In the genomic region with DNA sequence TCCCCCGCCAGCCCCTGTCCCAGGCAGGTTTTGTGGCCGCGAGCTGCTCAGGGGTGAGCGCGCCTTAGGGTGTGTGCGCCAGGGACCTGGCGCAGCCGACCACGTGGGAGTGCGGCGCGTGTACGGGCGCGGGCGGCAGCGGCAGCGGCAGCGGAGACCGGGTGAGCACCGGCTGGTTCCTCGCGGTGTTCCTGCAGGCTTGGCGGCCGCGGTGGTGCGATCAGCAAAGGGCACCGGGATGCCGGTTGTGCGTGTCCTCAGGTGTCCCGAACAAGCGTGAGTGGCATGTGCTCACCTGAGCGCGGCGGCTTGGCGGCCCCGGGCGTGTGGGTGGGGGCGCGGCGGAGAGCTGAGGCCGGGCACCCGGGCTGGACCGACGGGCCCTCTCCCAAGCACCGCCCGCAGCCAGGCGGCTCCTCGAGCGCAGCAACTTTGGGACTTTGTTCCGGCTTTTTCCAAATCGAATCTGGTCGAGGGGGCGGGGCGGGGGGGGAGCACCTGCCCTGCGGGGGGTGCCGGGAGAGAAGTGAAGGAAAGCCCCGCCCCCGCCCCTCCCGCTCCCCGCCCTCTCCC, we compare ENCODE assay signal across 6 cellular contexts. TPM values are rescaled to one million over a fixed set of nuclear protein-coding genes. Genes with fewer than 3 reads are reported as not detected.
DNase-seq lines count a peak whose midpoint lies in the region; ATAC-seq, FAIRE-seq and TF ChIP-seq lines count a peak whose summit lies in the region.

No MANE protein-coding gene starts in this region.

- peak overlapping the region; percentile 38 for H2AFZ ChIP-seq in trophoblast cell (ENCODE audit: insufficient read depth, low read length, poor library complexity)

- no peak overlapping the region for H3K23ac ChIP-seq in trophoblast cell (ENCODE audit: low read length)

- H3K4me2 ChIP-seq in A549 (peak overlapping the region; percentile 98), trophoblast cell (ENCODE audit: low read length) (peak overlapping the region; percentile 62)

- no peak overlapping the region for H4K91ac ChIP-seq in trophoblast cell (ENCODE audit: low read depth, low read length)

- H4K8ac ChIP-seq in trophoblast cell (ENCODE audit: low read depth, low read length) = no peak overlapping the region

- FAIRE-seq in A549 (lab: Jason Lieb, UNC) = no peak

- H3K27ac ChIP-seq in A549 (peak overlapping the region; percentile 63 to 76; a peak in 5 of 6 replicates), trophoblast cell (ENCODE audit: low read depth, low read length) (peak overlapping the region; percentile 3)

- no peak overlapping the region for H4K12ac ChIP-seq in trophoblast cell (ENCODE audit: low read depth, low read length)

- intact Hi-C loops in sciatic nerve (cut with DNase I) = no loop called here

- no peak overlapping the region for H3K18ac ChIP-seq in trophoblast cell (ENCODE audit: low read length)

- no peaks in the 10 kb centered on the region for H3K9me3 ChIP-seq in A549
- peaks cover 4% of the 10 kb centered on the region for H3K9me3 ChIP-seq in trophoblast cell (ENCODE audit: insufficient read depth, low read depth, low read length)

- no peak for TF ChIP-seq RAD21 in A549 (conservative IDR thresholded peaks at IDR 0.05 in 1 of 2, IDR thresholded peaks at IDR 0.05 in 1 of 2)

- DNase-seq in A549 (ENCODE audit: low read depth in 1 of 2, low spot score in 1 of 2) (peak in 1 of 2 experiments; percentile 44), NCI-H69 (lab: John Stamatoyannopoulos, UW) (peak; percentile 67), dermis blood vessel endothelial cell (peak; percentile 15), trophoblast cell (peak; percentile 13 to 39), sciatic nerve (ENCODE audit: low spot score) (no peak), NCI-H2107 (lab: John Stamatoyannopoulos, UW) (no peak)

- no peak for TF ChIP-seq CTCF in A549 (IDR thresholded peaks at IDR 0.05)

- peak overlapping the region; percentile 13 for H3K14ac ChIP-seq in trophoblast cell (ENCODE audit: low read length)

- H3K4me1 ChIP-seq in A549 (peaks cover 9% of the 10 kb centered on the region; the same call in 2 of the 3 replicates), trophoblast cell (ENCODE audit: control insufficient read depth in 1 of 2, insufficient read depth in 2 of 2, low read length in 2 of 2) (peaks cover 9 to 16% of the 10 kb centered on the region in 2 experiments)

- no peak overlapping the region for H2BK5ac ChIP-seq in trophoblast cell (ENCODE audit: low read depth, low read length, poor library complexity)

- no peak for TF ChIP-seq EP300 in A549 (IDR thresholded peaks at IDR 0.05)

- 1% methylated on average over 27 of the region's 61 CpGs for WGBS in A549 (ENCODE audit: missing lambda C conversion rate)
- WGBS in trophoblast cell (ENCODE audit: extremely low coverage, insufficient coverage, insufficient read length) = no CpG with 5 or more reads among the region's 61 CpGs

- H3K4ac ChIP-seq in trophoblast cell (ENCODE audit: low read depth, low read length) = no peak overlapping the region

- no peaks in the 10 kb centered on the region for H3K79me1 ChIP-seq in trophoblast cell (ENCODE audit: low read length)

- H2BK12ac ChIP-seq in trophoblast cell (ENCODE audit: low read length) = no peak overlapping the region

- peaks cover 1 to 4% of the 10 kb centered on the region in 2 experiments for H3K36me3 ChIP-seq in trophoblast cell (ENCODE audit: control insufficient read depth in 1 of 2, insufficient read depth in 2 of 2, low read length in 2 of 2)

- H2BK120ac ChIP-seq in trophoblast cell (ENCODE audit: insufficient read depth, low read length, poor library complexity) = no peak overlapping the region

- no peaks in the 10 kb centered on the region for H3K79me2 ChIP-seq in trophoblast cell (ENCODE audit: control insufficient read depth, insufficient read depth, low read length, poor library complexity)

- no peak overlapping the region for H2AK5ac ChIP-seq in trophoblast cell (ENCODE audit: low read length)

- TF ChIP-seq POLR2A in A549 (IDR thresholded peaks at IDR 0.05; ENCODE audit: low read length) = no peak

- POLR2A ChIA-PET in A549 (lab: Yijun Ruan, JAX) = interaction anchor here (0.6 to 0.8 kb wide), 3 partner anchors 11 to 35 kb away, joined by 3 to 5 read pairs (median 3); no protein-coding TSS in a partner anchor

- peaks cover 28% of the 10 kb centered on the region for H3K27me3 ChIP-seq in trophoblast cell (ENCODE audit: insufficient read depth, low read length)

- CTCF ChIA-PET in A549 (lab: Yijun Ruan, JAX) = interaction anchor here (0.6 to 3.2 kb wide), 5 partner anchors 10 to 31 kb away, joined by 3 to 12 read pairs (median 4); a partner anchor contains a TSS

- ATAC-seq in A549 (peak; percentile 36 to 50; a peak in 5 of 6 replicates), sciatic nerve (no peak)

- no peak overlapping the region for H3K9ac ChIP-seq in trophoblast cell (ENCODE audit: low read length)

- H3K4me3 ChIP-seq in A549 = peak overlapping the region; percentile 59
- H3K4me3 ChIP-seq in trophoblast cell (ENCODE audit: low read depth, low read length) = peak overlapping the region; percentile 62

TF ChIP-seq in A549, 52 proteins besides CTCF, POLR2A, EP300 and RAD21 (continues in another document):
- TF ChIP-seq EHF (CRISPR knock-in tag; IDR thresholded peaks at IDR 0.05) = no peak
- TF ChIP-seq, protein P1, sequence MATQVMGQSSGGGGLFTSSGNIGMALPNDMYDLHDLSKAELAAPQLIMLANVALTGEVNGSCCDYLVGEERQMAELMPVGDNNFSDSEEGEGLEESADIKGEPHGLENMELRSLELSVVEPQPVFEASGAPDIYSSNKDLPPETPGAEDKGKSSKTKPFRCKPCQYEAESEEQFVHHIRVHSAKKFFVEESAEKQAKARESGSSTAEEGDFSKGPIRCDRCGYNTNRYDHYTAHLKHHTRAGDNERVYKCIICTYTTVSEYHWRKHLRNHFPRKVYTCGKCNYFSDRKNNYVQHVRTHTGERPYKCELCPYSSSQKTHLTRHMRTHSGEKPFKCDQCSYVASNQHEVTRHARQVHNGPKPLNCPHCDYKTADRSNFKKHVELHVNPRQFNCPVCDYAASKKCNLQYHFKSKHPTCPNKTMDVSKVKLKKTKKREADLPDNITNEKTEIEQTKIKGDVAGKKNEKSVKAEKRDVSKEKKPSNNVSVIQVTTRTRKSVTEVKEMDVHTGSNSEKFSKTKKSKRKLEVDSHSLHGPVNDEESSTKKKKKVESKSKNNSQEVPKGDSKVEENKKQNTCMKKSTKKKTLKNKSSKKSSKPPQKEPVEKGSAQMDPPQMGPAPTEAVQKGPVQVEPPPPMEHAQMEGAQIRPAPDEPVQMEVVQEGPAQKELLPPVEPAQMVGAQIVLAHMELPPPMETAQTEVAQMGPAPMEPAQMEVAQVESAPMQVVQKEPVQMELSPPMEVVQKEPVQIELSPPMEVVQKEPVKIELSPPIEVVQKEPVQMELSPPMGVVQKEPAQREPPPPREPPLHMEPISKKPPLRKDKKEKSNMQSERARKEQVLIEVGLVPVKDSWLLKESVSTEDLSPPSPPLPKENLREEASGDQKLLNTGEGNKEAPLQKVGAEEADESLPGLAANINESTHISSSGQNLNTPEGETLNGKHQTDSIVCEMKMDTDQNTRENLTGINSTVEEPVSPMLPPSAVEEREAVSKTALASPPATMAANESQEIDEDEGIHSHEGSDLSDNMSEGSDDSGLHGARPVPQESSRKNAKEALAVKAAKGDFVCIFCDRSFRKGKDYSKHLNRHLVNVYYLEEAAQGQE (IDR thresholded peaks at IDR 0.05) = no peak
- TF ChIP-seq MYC (IDR thresholded peaks at IDR 0.05; ENCODE audit: borderline replicate concordance, low read length) = no peak

RNA-seq across cellular contexts. Expression of a gene that starts 0.3 kb away (rescaled TPM):
- polyA plus RNA-seq in A549 (2011; rRNA removed) (0.53 and 0.75 TPM in 2 replicates), A549 (2017; fragmentation: RNase III; extraction: RNeasy Plus Mini Kit Qiagen cat#74134 plus additional on column Dnase treatment) (0.93 to 1.6 TPM (median 1.2 TPM) in 3 replicates)
- 1.3 and 1.5 TPM in 2 replicates for polyA plus RNA-seq in A549 (2012; cell fraction: cytosol; rRNA removed)
- 3.0 and 3.7 TPM in 2 replicates for polyA plus RNA-seq in A549 (2012; cell fraction: nucleus; rRNA removed)
- polyA minus RNA-seq in A549 (2011; rRNA and poly(A)+ RNA removed) = 0.21 and 0.39 TPM in 2 replicates
- total RNA-seq in dermis blood vessel endothelial cell (0.23 TPM in 1 of 2 replicates, not detected in the other), sciatic nerve (0.53 TPM)
- polyA plus RNA-seq in trophoblast cell (2013) = 20.6 and 23.3 TPM in 2 replicates

RNA-seq across cellular contexts. Expression of a gene that starts 14.3 kb away (rescaled TPM):
- polyA plus RNA-seq in A549 (2011; rRNA removed) (3.5 and 3.8 TPM in 2 replicates), A549 (2017; fragmentation: RNase III; extraction: RNeasy Plus Mini Kit Qiagen cat#74134 plus additional on column Dnase treatment) (5.0 to 7.2 TPM (median 5.9 TPM) in 3 replicates)
- polyA plus RNA-seq in A549 (2012; cell fraction: cytosol; rRNA removed) = 6.8 and 10.0 TPM in 2 replicates
- 27.1 and 31.1 TPM in 2 replicates for polyA plus RNA-seq in A549 (2012; cell fraction: nucleus; rRNA removed)
- polyA minus RNA-seq in A549 (2011; rRNA and poly(A)+ RNA removed) = 3.8 and 9.3 TPM in 2 replicates
- total RNA-seq in dermis blood vessel endothelial cell (3.7 and 6.3 TPM in 2 replicates), sciatic nerve (16.3 TPM)
- 1.7 TPM in 2 replicates for polyA plus RNA-seq in trophoblast cell (2013)

RNA-seq across cellular contexts. Expression of a gene that starts 37.3 kb away (rescaled TPM):
- polyA plus RNA-seq in A549 (2011; rRNA removed) (9.4 and 10.6 TPM in 2 replicates), A549 (2017; fragmentation: RNase III; extraction: RNeasy Plus Mini Kit Qiagen cat#74134 plus additional on column Dnase treatment) (8.7 to 10.9 TPM (median 9.6 TPM) in 3 replicates)
- 20.1 and 29.1 TPM in 2 replicates for polyA plus RNA-seq in A549 (2012; cell fraction: cytosol; rRNA removed)
- polyA plus RNA-seq in A549 (2012; cell fraction: nucleus; rRNA removed) = 21.8 and 32.6 TPM in 2 replicates
- polyA minus RNA-seq in A549 (2011; rRNA and poly(A)+ RNA removed) = 2.4 and 2.5 TPM in 2 replicates
- total RNA-seq in dermis blood vessel endothelial cell (0.19 TPM in 1 of 2 replicates, not detected in the other), sciatic nerve (12.5 TPM)
- polyA plus RNA-seq in trophoblast cell (2013) = 2.7 TPM in 2 replicates

RNA-seq across cellular contexts. Expression of a gene that starts 50.4 kb away (rescaled TPM):
- polyA plus RNA-seq in A549 (2011; rRNA removed) (45.6 and 45.7 TPM in 2 replicates), A549 (2017; fragmentation: RNase III; extraction: RNeasy Plus Mini Kit Qiagen cat#74134 plus additional on column Dnase treatment) (96.5 to 103 TPM (median 101 TPM) in 3 replicates)
- 95.8 and 108 TPM in 2 replicates for polyA plus RNA-seq in A549 (2012; cell fraction: cytosol; rRNA removed)
- 119 and 120 TPM in 2 replicates for polyA plus RNA-seq in A549 (2012; cell fraction: nucleus; rRNA removed)
- 112 and 120 TPM in 2 replicates for polyA minus RNA-seq in A549 (2011; rRNA and poly(A)+ RNA removed)
- total RNA-seq in dermis blood vessel endothelial cell (134 and 155 TPM in 2 replicates), sciatic nerve (46.4 TPM)
- polyA plus RNA-seq in trophoblast cell (2013) = 101 and 104 TPM in 2 replicates

RNA-seq across cellular contexts. Expression of a gene that starts 52.8 kb away (rescaled TPM):
- polyA plus RNA-seq in A549 (2011; rRNA removed) = not detected in 2 replicates
- not detected in 2 replicates for polyA plus RNA-seq in A549 (2012; cell fraction: cytosol; rRNA removed)
- polyA plus RNA-seq in A549 (2012; cell fraction: nucleus; rRNA removed) = not detected in 2 replicates
- not detected in 3 replicates for polyA plus RNA-seq in A549 (2017; fragmentation: RNase III; extraction: RNeasy Plus Mini Kit Qiagen cat#74134 plus additional on column Dnase treatment)
- not detected in 2 replicates for polyA minus RNA-seq in A549 (2011; rRNA and poly(A)+ RNA removed)
- not detected in 2 replicates for total RNA-seq in dermis blood vessel endothelial cell
- not detected in 2 replicates for polyA plus RNA-seq in trophoblast cell (2013)
- not detected for total RNA-seq in sciatic nerve

Comparison
In these comparisons a context has a peak if more than half of its experiments do, and no peak if none do; other contexts are left out.
1. DNase-seq: peak in NCI-H69 (single experiment), dermis blood vessel endothelial cell (single experiment) and trophoblast cell (2 of 2); none in sciatic nerve (single experiment) and NCI-H2107 (single experiment).
2. RNA of a gene that starts 37.3 kb away (total RNA-seq): 12.5 TPM in sciatic nerve (single experiment); 0.19 TPM in dermis blood vessel endothelial cell; every median in the first group is over 10 times any median in the second.